Comparison of ENCODE assay signal across 33 cellular contexts in the genomic region with DNA sequence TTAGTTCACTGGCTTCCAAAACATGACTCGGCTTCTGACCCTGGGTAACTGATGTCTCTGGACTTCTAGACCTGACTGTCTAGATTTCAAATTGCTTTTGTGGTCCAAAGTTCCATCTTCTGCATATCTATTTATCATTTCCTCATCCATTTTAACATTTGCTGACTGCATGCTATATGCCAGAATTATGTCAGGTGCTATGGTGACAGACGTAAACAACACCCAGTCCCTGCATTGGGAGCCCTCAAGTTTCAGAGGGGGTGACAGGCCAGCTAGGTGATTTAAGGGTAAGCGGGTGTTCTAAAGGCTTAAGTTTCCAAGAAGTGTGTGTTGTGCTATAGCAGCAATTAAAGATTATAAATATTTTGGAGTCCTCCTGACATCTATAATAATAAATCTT.
"Had no signal": no experiment of that assay in that cellular context is flagged by ENCODE, and none has a peak within 500 bp of the region (broad histone marks: within the 10 kb centered on the region; RNA-seq: fewer than 3 reads in every experiment).

No MANE protein-coding gene starts in this region.

- H3K4me3 ChIP-seq: adrenal gland, body of pancreas, colonic mucosa, dorsolateral prefrontal cortex, gastrocnemius medialis, pancreas, prostate gland had no signal

- H3K27ac Mint-ChIP-seq: activated CD4-positive, alpha-beta memory T cell treated with anti-CD3 and anti-CD28 coated beads for 36 hours; activated naive CD4-positive, alpha-beta T cell treated with anti-CD3 and anti-CD28 coated beads for 36 hours; activated naive CD8-positive, alpha-beta T cell treated with anti-CD3 and anti-CD28 coated beads for 36 hours; activated T-helper 1 cell treated with anti-CD3 and anti-CD28 coated beads, Interleukin-12 subunit alpha, Interleukin-12 subunit beta, Interleukin-2, Interleukin-4 antibody, amounts not matched to agents 30 ng/mL and 10 ng/mL and 1 ng/mL, durations not matched to agents 14 hours and 24 hours and 36 hours; mesothelial cell of epicardium; naive thymus-derived CD4-positive, alpha-beta T cell; stimulated activated memory B cell treated with anti-CD40 and anti-IgM and Interleukin-4, amounts not matched to agents 10 μg/mL and 1 μg/mL and 100 μg/mL, for 72 hours; stimulated activated naive CD8-positive, alpha-beta T cell treated with anti-CD3 and anti-CD28 coated beads, Interleukin-15, amount 100 ng/mL, for 72 hours had no signal

- H3K36me3 Mint-ChIP-seq: activated CD4-positive, alpha-beta memory T cell treated with anti-CD3 and anti-CD28 coated beads for 36 hours; activated naive CD8-positive, alpha-beta T cell treated with anti-CD3 and anti-CD28 coated beads for 36 hours; mesothelial cell of epicardium; naive thymus-derived CD4-positive, alpha-beta T cell; stimulated activated memory B cell treated with anti-CD40 and anti-IgM and Interleukin-4, amounts not matched to agents 10 μg/mL and 1 μg/mL and 100 μg/mL, for 72 hours had no signal

- H3K9me3 ChIP-seq: adrenal gland, body of pancreas, colonic mucosa, gastrocnemius medialis, pancreas, prostate gland had no signal

- DNase-seq: activated CD4-positive, alpha-beta memory T cell treated with anti-CD3 and anti-CD28 coated beads for 36 hours; activated CD4-positive, alpha-beta T cell treated with anti-CD3 and anti-CD28 coated beads for 4 hours; activated CD8-positive, alpha-beta memory T cell treated with anti-CD3 and anti-CD28 coated beads, Interleukin-2, amount 50 U/mL, for 4 hours; activated effector memory CD4-positive, alpha-beta T cell treated with anti-CD3 and anti-CD28 coated beads, Interleukin-2, amount 50 U/mL, for 16 hours; activated naive CD4-positive, alpha-beta T cell treated with anti-CD3 and anti-CD28 coated beads for 36 hours; activated naive CD8-positive, alpha-beta T cell treated with anti-CD3 and anti-CD28 coated beads for 36 hours; activated T-cell treated with anti-CD3 and anti-CD28 coated beads, Interleukin-2, amount 50 U/mL, for 1 hour; adrenal gland; aorta; body of pancreas; colonic mucosa; dorsolateral prefrontal cortex; effector memory CD4-positive, alpha-beta T cell; gastrocnemius medialis; hippocampal formation; left cardiac atrium; mammary epithelial cell; naive thymus-derived CD4-positive, alpha-beta T cell; nucleus accumbens; pancreas; retina; small intestine; stimulated activated CD4-positive, alpha-beta T cell treated with anti-CD3 and anti-CD28 coated beads, Interleukin-1b, Interleukin-23, amount 100 ng/mL, for 48 hours; stimulated activated CD4-positive, alpha-beta T cell treated with anti-CD3 and anti-CD28 coated beads, Interleukin-4, amount 100 ng/mL, for 4 hours; stimulated activated CD8-positive, alpha-beta memory T cell treated with anti-CD3 and anti-CD28 coated beads, Interleukin-4, amount 100 ng/mL, for 48 hours; stimulated activated naive CD8-positive, alpha-beta T cell treated with anti-CD3 and anti-CD28 coated beads, Interleukin-15, amount 100 ng/mL, for 72 hours; substantia nigra had no signal

- H3K4me3 Mint-ChIP-seq: activated CD4-positive, alpha-beta memory T cell treated with anti-CD3 and anti-CD28 coated beads for 36 hours; activated naive CD4-positive, alpha-beta T cell treated with anti-CD3 and anti-CD28 coated beads for 36 hours; activated naive CD8-positive, alpha-beta T cell treated with anti-CD3 and anti-CD28 coated beads for 36 hours; activated T-helper 1 cell treated with anti-CD3 and anti-CD28 coated beads, Interleukin-12 subunit alpha, Interleukin-12 subunit beta, Interleukin-2, Interleukin-4 antibody, amounts not matched to agents 30 ng/mL and 10 ng/mL and 1 ng/mL, durations not matched to agents 14 hours and 24 hours and 36 hours; mesothelial cell of epicardium; naive thymus-derived CD4-positive, alpha-beta T cell; neural crest cell; stimulated activated memory B cell treated with anti-CD40 and anti-IgM and Interleukin-4, amounts not matched to agents 10 μg/mL and 1 μg/mL and 100 μg/mL, for 72 hours; stimulated activated naive CD8-positive, alpha-beta T cell treated with anti-CD3 and anti-CD28 coated beads, Interleukin-15, amount 100 ng/mL, for 72 hours had no signal

- H3K9me3 Mint-ChIP-seq: activated CD4-positive, alpha-beta memory T cell treated with anti-CD3 and anti-CD28 coated beads for 36 hours; activated naive CD4-positive, alpha-beta T cell treated with anti-CD3 and anti-CD28 coated beads for 36 hours; activated naive CD8-positive, alpha-beta T cell treated with anti-CD3 and anti-CD28 coated beads for 36 hours; activated T-helper 1 cell treated with anti-CD3 and anti-CD28 coated beads, Interleukin-12 subunit alpha, Interleukin-12 subunit beta, Interleukin-2, Interleukin-4 antibody, amounts not matched to agents 30 ng/mL and 10 ng/mL and 1 ng/mL, durations not matched to agents 14 hours and 24 hours and 36 hours; mesothelial cell of epicardium; stimulated activated memory B cell treated with anti-CD40 and anti-IgM and Interleukin-4, amounts not matched to agents 10 μg/mL and 1 μg/mL and 100 μg/mL, for 72 hours; stimulated activated naive CD8-positive, alpha-beta T cell treated with anti-CD3 and anti-CD28 coated beads, Interleukin-15, amount 100 ng/mL, for 72 hours had no signal

- H3K27me3 ChIP-seq: adrenal gland, body of pancreas, colonic mucosa, dorsolateral prefrontal cortex, gastrocnemius medialis, pancreas had no signal

- H3K4me1 ChIP-seq: colonic mucosa, prostate gland had no signal

- H3K36me3 ChIP-seq: adrenal gland, colonic mucosa, gastrocnemius medialis, pancreas, prostate gland had no signal

- H3K27me3 Mint-ChIP-seq: activated CD4-positive, alpha-beta memory T cell treated with anti-CD3 and anti-CD28 coated beads for 36 hours; stimulated activated memory B cell treated with anti-CD40 and anti-IgM and Interleukin-4, amounts not matched to agents 10 μg/mL and 1 μg/mL and 100 μg/mL, for 72 hours; stimulated activated naive CD8-positive, alpha-beta T cell treated with anti-CD3 and anti-CD28 coated beads, Interleukin-15, amount 100 ng/mL, for 72 hours had no signal

- H3K27ac ChIP-seq: adrenal gland, body of pancreas, colonic mucosa, gastrocnemius medialis, pancreas, prostate gland, VCaP had no signal

- H3K4me1 Mint-ChIP-seq: activated naive CD8-positive, alpha-beta T cell treated with anti-CD3 and anti-CD28 coated beads for 36 hours; mesothelial cell of epicardium; naive thymus-derived CD4-positive, alpha-beta T cell; stimulated activated memory B cell treated with anti-CD40 and anti-IgM and Interleukin-4, amounts not matched to agents 10 μg/mL and 1 μg/mL and 100 μg/mL, for 72 hours; stimulated activated naive CD8-positive, alpha-beta T cell treated with anti-CD3 and anti-CD28 coated beads, Interleukin-15, amount 100 ng/mL, for 72 hours had no signal
